In genomic region chr2:107717666-107718065, GRCh38 we compare ENCODE assay signal across 23 cellular contexts.
DNase-seq lines count a peak whose midpoint lies in the region; ATAC-seq and TF ChIP-seq lines count a peak whose summit lies in the region.
"Had no signal": no experiment of that assay in that cellular context is flagged by ENCODE, and none has a peak within 500 bp of the region (broad histone marks: within the 10 kb centered on the region; RNA-seq: fewer than 3 reads in every experiment).

No MANE protein-coding gene starts in this region.

- no peak overlapping the region for H3K9ac ChIP-seq in Loucy (ENCODE audit: low read depth, low read length, poor library complexity, severe bottlenecking)

- H2AFZ ChIP-seq in Loucy (ENCODE audit: low read length), result peak overlapping the region; percentile 41; the same call in 1 of the 2 replicates

- H3K4me2 ChIP-seq in Loucy (ENCODE audit: low read depth, low read length, poor library complexity, severe bottlenecking), result peak overlapping the region; percentile 41

- no CpG with 5 or more reads among the region's 6 CpGs for WGBS in iPS DF 6.9 (ENCODE audit: insufficient coverage, insufficient read length)

- DNase-seq in DMS53 (lab: John Stamatoyannopoulos, UW), result peak; percentile 86
- DNase-seq in NCI-H345 treated with DMSO at 0.1 percent for 48 hours (lab: John Stamatoyannopoulos, UW; ENCODE audit: unreplicated experiment), result peak; percentile 49
- peak; percentile 9 for DNase-seq in iPS DF 6.9 (ENCODE audit: low read depth, low spot score)
- DNase-seq in midbrain (lab: John Stamatoyannopoulos, UW), result no peak
- no peak for DNase-seq in activated CD8-positive, alpha-beta memory T cell treated with anti-CD3 and anti-CD28 coated beads for 24 hours
- DNase-seq in A172 (ENCODE audit: low spot score), result no peak
- DNase-seq: activated CD4-positive, alpha-beta T cell treated with anti-CD3 and anti-CD28 coated beads, Interleukin-2, amount 50 U/mL, for 48 hours; amygdala; C1 segment of cervical spinal cord; effector memory CD8-positive, alpha-beta T cell; erythroblast; head of caudate nucleus; left colon; RPMI8226; stimulated activated CD4-positive, alpha-beta T cell treated with anti-CD3 and anti-CD28 coated beads, Interleukin-12 subunit alpha, Interleukin-12 subunit beta, amount 100 ng/mL, for 4 hours; stimulated activated CD4-positive, alpha-beta T cell treated with anti-CD3 and anti-CD28 coated beads, Interleukin-4, amount 100 ng/mL, for 4 hours; stimulated activated naive CD4-positive, alpha-beta T cell; uterus had no signal

- no peaks in the 10 kb centered on the region for H3K9me2 ChIP-seq in Loucy (replicated peaks; ENCODE audit: low read depth, low read length)

- no peaks in the 10 kb centered on the region for H3F3A ChIP-seq in Loucy (ENCODE audit: low read depth)

- H3K36me3 ChIP-seq in Loucy (ENCODE audit: insufficient read depth, low read length) (no peaks in the 10 kb centered on the region), iPS DF 6.9 (ENCODE audit: control insufficient read depth, insufficient read depth, low read length) (no peaks in the 10 kb centered on the region)
- H3K36me3 ChIP-seq: suprapubic skin, uterus had no signal

- H3K27me3 ChIP-seq in Loucy (ENCODE audit: insufficient read depth, low read length, poor library complexity, severe bottlenecking), result no peaks in the 10 kb centered on the region
- no peaks in the 10 kb centered on the region for H3K27me3 ChIP-seq in iPS DF 6.9 (ENCODE audit: control insufficient read depth, insufficient read depth, low read length)
- H3K27me3 ChIP-seq: suprapubic skin, uterus had no signal

- no peak overlapping the region for H3K27ac ChIP-seq in iPS DF 6.9 (ENCODE audit: low read length)
- H3K27ac ChIP-seq: suprapubic skin, uterus had no signal

- peak overlapping the region; percentile 18 for H3K4me3 ChIP-seq in Loucy (ENCODE audit: low read length, poor library complexity, severe bottlenecking)
- no peak overlapping the region for H3K4me3 ChIP-seq in iPS DF 6.9 (ENCODE audit: low read length)
- H3K4me3 ChIP-seq: suprapubic skin, uterus had no signal

- TF ChIP-seq CTCF in Loucy (conservative IDR thresholded peaks at IDR 0.05; ENCODE audit: low read length), result no peak

- H4K20me1 ChIP-seq in Loucy (ENCODE audit: insufficient read depth, low read length, poor library complexity, severe bottlenecking), result no peaks in the 10 kb centered on the region

- H3K4me1 ChIP-seq in Loucy (ENCODE audit: insufficient read depth, low read length, poor library complexity, severe bottlenecking) (peaks cover 28% of the 10 kb centered on the region), iPS DF 6.9 (ENCODE audit: control insufficient read depth, insufficient read depth, low read length) (no peaks in the 10 kb centered on the region)
- H3K4me1 ChIP-seq: suprapubic skin, uterus had no signal

- ATAC-seq in GM18861 (IDR thresholded peaks at IDR 0.05; ENCODE audit: unreplicated experiment), result no peak
- ATAC-seq: activated T-helper 17 cell treated with anti-CD3 and anti-CD28 coated beads, Interleukin-2, amount 50 U/mL, for 72 hours; effector memory CD8-positive, alpha-beta T cell; left colon; sciatic nerve had no signal

- no peaks in the 10 kb centered on the region for H3K79me2 ChIP-seq in Loucy (ENCODE audit: insufficient read depth, low read length)

- H3K9me3 ChIP-seq in Loucy (ENCODE audit: insufficient read depth, low read depth, low read length), result no peaks in the 10 kb centered on the region
- no peaks in the 10 kb centered on the region for H3K9me3 ChIP-seq in iPS DF 6.9 (ENCODE audit: control insufficient read depth, insufficient read depth, low read length)
- H3K9me3 ChIP-seq: suprapubic skin, uterus had no signal

Comparison
In these comparisons a context has a peak if more than half of its experiments do, and no peak if none do; other contexts are left out.
1. DNase-seq: peak in DMS53 (single experiment), NCI-H345 treated with DMSO at 0.1 percent for 48 hours (single experiment) and iPS DF 6.9 (single experiment); none in midbrain (single experiment), activated CD8-positive, alpha-beta memory T cell treated with anti-CD3 and anti-CD28 coated beads for 24 hours (single experiment) and A172 (single experiment).